In the genomic region with DNA sequence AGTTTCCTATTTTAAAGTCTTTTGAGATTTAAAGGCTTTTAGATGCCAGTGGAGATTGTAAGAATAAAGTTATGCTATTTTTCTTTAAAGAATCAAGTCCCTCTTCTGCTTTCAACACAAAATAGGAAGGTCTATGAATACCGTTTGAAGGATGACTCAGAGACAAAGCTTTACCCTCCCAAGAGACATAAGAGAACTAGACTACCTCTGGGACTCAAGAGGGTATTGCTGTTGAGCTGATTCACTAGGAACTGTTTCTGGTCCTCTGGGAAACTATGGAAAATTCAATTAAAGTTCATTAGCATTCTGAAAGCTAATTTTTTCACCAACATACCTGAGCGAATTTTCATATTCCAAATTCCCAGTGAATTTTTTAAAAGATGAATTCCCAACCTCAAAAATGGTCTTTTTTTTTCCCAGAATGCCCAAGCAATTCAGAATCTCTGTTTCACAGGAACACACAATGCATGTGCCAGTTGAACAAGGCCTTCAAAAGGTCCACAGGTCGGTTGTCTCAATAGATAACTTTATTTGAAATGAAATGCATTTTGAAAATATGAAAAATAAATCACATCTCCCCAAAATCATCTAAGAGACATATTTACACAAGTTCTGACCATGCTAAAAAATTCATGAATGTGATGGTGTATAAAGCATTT, we compare ENCODE assay signal across 12 cellular contexts. TPM values are rescaled to one million over a fixed set of nuclear protein-coding genes. Genes with fewer than 3 reads are reported as not detected.
A peak's percentile ranks its signal among the peaks of the same experiment; 100 is the strongest.
DNase-seq lines count a peak whose midpoint lies in the region; ATAC-seq and TF ChIP-seq lines count a peak whose summit lies in the region.
"Had no signal": no experiment of that assay in that cellular context is flagged by ENCODE, and none has a peak within 500 bp of the region (broad histone marks: within the 10 kb centered on the region; RNA-seq: fewer than 3 reads in every experiment).

No MANE protein-coding gene starts in this region.

- TF ChIP-seq CTCF in AG04450 (IDR thresholded peaks at IDR 0.05; ENCODE audit: low read depth, low read length) (no peak), fibroblast of lung (conservative IDR thresholded peaks at IDR 0.05 in 1 of 2, IDR thresholded peaks at IDR 0.05 in 1 of 2; ENCODE audit: low read depth in 1 of 2, low read length in 2 of 2) (no peak)

- CTCF ChIA-PET in AG04450 (lab: Charles Lee): interaction anchor here (0.5 to 1.7 kb wide), 9 partner anchors 210 to 634 kb away, joined by 3 to 6 read pairs (median 4); a partner anchor contains a TSS

- peaks cover 12% of the 10 kb centered on the region for H3K4me1 ChIP-seq in fibroblast of lung (ENCODE audit: control insufficient read depth, extremely low read depth, insufficient read depth, low read length)

- peak; percentile 41 for ATAC-seq in SK-N-SH treated with all-trans-retinoic acid at 6 μM for 48 hours
- ATAC-seq: activated CD8-positive, alpha-beta T cell treated with anti-CD3 and anti-CD28 coated beads for 36 hours had no signal

- DNase-seq in AG04450 (ENCODE audit: low read depth, low spot score) (peak; percentile 59), HCEC 1CT (peak; percentile 88), fibroblast of lung (ENCODE audit: low read depth in 2 of 2) (peak; percentile 87 to 94), G401 (ENCODE audit: low spot score) (no peak), NCI-H1092 (lab: John Stamatoyannopoulos, UW) (no peak), cerebellum (ENCODE audit: low spot score) (no peak)
- no peak for DNase-seq in stimulated activated CD4-positive, alpha-beta T cell treated with anti-CD3 and anti-CD28 coated beads, Interleukin-4, amount 100 ng/mL, for 1 hour
- DNase-seq: activated CD8-positive, alpha-beta T cell treated with anti-CD3 and anti-CD28 coated beads for 36 hours; DMS153 had no signal

- no peak overlapping the region for H3K9ac ChIP-seq in fibroblast of lung (ENCODE audit: insufficient read depth, low read length)

- peaks cover 8% of the 10 kb centered on the region for H3K36me3 ChIP-seq in fibroblast of lung (ENCODE audit: control insufficient read depth, insufficient read depth, low read length)

- H3K27ac ChIP-seq in AG04450 (ENCODE audit: low read depth, low read length) (no peak overlapping the region), fibroblast of lung (ENCODE audit: insufficient read depth, low read length) (peak overlapping the region; percentile 97)
- H3K27ac ChIP-seq: coronary artery had no signal

- H3K9me3 ChIP-seq in AG04450 (ENCODE audit: control insufficient read depth, insufficient read depth, low read length) (no peaks in the 10 kb centered on the region; the same call in 1 of the 2 replicates), fibroblast of lung (ENCODE audit: control insufficient read depth, insufficient read depth, low read depth, low read length) (no peaks in the 10 kb centered on the region)

- POLR2A ChIA-PET in AG04450 (lab: Yijun Ruan, JAX): interaction anchor here (0.5 to 1.7 kb wide), 5 partner anchors 47 to 367 kb away, joined by 3 to 5 read pairs (median 4); no protein-coding TSS in a partner anchor

- peaks cover 35% of the 10 kb centered on the region for H3K79me2 ChIP-seq in fibroblast of lung (ENCODE audit: control insufficient read depth, insufficient read depth, low read length)

- H3K4me3 ChIP-seq in AG04450 (ENCODE audit: low read depth, low read length) (no peak overlapping the region), fibroblast of lung (replicated peaks in 1 of 4; ENCODE audit: control extremely low read depth in 1 of 4, insufficient read depth in 1 of 4, low read depth in 3 of 4, low read length in 4 of 4) (no peak overlapping the region)
- H3K4me3 ChIP-seq: coronary artery, skin epidermis had no signal

- H4K20me1 ChIP-seq in fibroblast of lung (ENCODE audit: control insufficient read depth, extremely low read depth, insufficient read depth, low read length): no peaks in the 10 kb centered on the region

- no peak overlapping the region for H2AFZ ChIP-seq in fibroblast of lung (ENCODE audit: low read length)

- H3K4me2 ChIP-seq in fibroblast of lung (ENCODE audit: extremely low read depth, insufficient read depth, low read length): no peak overlapping the region

- in situ Hi-C loops in G401 (cut with HindIII; ENCODE audit: low sequenced_read_pairs): no loop called here

- H3K27me3 ChIP-seq in AG04450 (ENCODE audit: control insufficient read depth, insufficient read depth, low read length): no peaks in the 10 kb centered on the region
- no peaks in the 10 kb centered on the region for H3K27me3 ChIP-seq in fibroblast of lung (ENCODE audit: control insufficient read depth, insufficient read depth, low read length)

TF ChIP-seq in SK-N-SH treated with all-trans-retinoic acid at 6 μM for 48 hours, 23 proteins besides CTCF, POLR2A, EP300 and RAD21:
- TF ChIP-seq, protein P1, sequence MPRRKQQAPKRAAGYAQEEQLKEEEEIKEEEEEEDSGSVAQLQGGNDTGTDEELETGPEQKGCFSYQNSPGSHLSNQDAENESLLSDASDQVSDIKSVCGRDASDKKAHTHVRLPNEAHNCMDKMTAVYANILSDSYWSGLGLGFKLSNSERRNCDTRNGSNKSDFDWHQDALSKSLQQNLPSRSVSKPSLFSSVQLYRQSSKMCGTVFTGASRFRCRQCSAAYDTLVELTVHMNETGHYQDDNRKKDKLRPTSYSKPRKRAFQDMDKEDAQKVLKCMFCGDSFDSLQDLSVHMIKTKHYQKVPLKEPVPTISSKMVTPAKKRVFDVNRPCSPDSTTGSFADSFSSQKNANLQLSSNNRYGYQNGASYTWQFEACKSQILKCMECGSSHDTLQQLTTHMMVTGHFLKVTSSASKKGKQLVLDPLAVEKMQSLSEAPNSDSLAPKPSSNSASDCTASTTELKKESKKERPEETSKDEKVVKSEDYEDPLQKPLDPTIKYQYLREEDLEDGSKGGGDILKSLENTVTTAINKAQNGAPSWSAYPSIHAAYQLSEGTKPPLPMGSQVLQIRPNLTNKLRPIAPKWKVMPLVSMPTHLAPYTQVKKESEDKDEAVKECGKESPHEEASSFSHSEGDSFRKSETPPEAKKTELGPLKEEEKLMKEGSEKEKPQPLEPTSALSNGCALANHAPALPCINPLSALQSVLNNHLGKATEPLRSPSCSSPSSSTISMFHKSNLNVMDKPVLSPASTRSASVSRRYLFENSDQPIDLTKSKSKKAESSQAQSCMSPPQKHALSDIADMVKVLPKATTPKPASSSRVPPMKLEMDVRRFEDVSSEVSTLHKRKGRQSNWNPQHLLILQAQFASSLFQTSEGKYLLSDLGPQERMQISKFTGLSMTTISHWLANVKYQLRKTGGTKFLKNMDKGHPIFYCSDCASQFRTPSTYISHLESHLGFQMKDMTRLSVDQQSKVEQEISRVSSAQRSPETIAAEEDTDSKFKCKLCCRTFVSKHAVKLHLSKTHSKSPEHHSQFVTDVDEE (CRISPR knock-in tag; IDR thresholded peaks at IDR 0.05): no peak
- TF ChIP-seq ISL1 (CRISPR knock-in tag; IDR thresholded peaks at IDR 0.05): no peak
- TF ChIP-seq, protein P2, sequence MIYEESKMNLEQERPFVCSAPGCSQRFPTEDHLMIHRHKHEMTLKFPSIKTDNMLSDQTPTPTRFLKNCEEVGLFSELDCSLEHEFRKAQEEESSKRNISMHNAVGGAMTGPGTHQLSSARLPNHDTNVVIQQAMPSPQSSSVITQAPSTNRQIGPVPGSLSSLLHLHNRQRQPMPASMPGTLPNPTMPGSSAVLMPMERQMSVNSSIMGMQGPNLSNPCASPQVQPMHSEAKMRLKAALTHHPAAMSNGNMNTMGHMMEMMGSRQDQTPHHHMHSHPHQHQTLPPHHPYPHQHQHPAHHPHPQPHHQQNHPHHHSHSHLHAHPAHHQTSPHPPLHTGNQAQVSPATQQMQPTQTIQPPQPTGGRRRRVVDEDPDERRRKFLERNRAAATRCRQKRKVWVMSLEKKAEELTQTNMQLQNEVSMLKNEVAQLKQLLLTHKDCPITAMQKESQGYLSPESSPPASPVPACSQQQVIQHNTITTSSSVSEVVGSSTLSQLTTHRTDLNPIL (CRISPR knock-in tag; IDR thresholded peaks at IDR 0.05; ENCODE audit: low read depth): no peak
- TF ChIP-seq RARB (CRISPR knock-in tag; IDR thresholded peaks at IDR 0.05): no peak
- no peak for TF ChIP-seq ZNF8 (CRISPR knock-in tag; IDR thresholded peaks at IDR 0.05)
- no peak for TF ChIP-seq GLIS3 (CRISPR knock-in tag; IDR thresholded peaks at IDR 0.05)
- TF ChIP-seq OSR1 (CRISPR knock-in tag; IDR thresholded peaks at IDR 0.05): no peak
- no peak for TF ChIP-seq ZFP30 (CRISPR knock-in tag; IDR thresholded peaks at IDR 0.05)
- TF ChIP-seq, protein P3, sequence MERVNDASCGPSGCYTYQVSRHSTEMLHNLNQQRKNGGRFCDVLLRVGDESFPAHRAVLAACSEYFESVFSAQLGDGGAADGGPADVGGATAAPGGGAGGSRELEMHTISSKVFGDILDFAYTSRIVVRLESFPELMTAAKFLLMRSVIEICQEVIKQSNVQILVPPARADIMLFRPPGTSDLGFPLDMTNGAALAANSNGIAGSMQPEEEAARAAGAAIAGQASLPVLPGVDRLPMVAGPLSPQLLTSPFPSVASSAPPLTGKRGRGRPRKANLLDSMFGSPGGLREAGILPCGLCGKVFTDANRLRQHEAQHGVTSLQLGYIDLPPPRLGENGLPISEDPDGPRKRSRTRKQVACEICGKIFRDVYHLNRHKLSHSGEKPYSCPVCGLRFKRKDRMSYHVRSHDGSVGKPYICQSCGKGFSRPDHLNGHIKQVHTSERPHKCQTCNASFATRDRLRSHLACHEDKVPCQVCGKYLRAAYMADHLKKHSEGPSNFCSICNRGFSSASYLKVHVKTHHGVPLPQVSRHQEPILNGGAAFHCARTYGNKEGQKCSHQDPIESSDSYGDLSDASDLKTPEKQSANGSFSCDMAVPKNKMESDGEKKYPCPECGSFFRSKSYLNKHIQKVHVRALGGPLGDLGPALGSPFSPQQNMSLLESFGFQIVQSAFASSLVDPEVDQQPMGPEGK (CRISPR knock-in tag; IDR thresholded peaks at IDR 0.05; ENCODE audit: borderline replicate concordance): no peak
- no peak for TF ChIP-seq ARNTL (CRISPR knock-in tag; IDR thresholded peaks at IDR 0.05; ENCODE audit: borderline replicate concordance, low read depth)
- TF ChIP-seq SNAI2 (CRISPR knock-in tag; IDR thresholded peaks at IDR 0.05): no peak

RNA-seq across cellular contexts. Expression of a gene that starts 6.5 kb away (rescaled TPM):
- polyA plus RNA-seq in AG04450 (2011; rRNA removed) (89.0 and 99.5 TPM in 2 replicates), fibroblast of lung (48.1 and 125 TPM in 2 replicates)
- 106 and 118 TPM in 2 replicates for polyA minus RNA-seq in AG04450 (2011; rRNA and poly(A)+ RNA removed)
- total RNA-seq in fibroblast of lung (127 and 252 TPM in 2 replicates), cerebellum (20.3 TPM)
- polyA plus RNA-seq in fibroblast of lung (2012): 50.4 and 127 TPM in 2 replicates
- 22.8 and 76.1 TPM in 2 replicates for polyA minus RNA-seq in fibroblast of lung (ENCODE audit: low replicate concordance)
- total RNA-seq in G401 (2014; rRNA removed; shearing (Covaris generic)): 3.5 and 3.7 TPM in 2 replicates

RNA-seq across cellular contexts. Expression of a gene that starts 59.4 kb away (rescaled TPM):
- polyA plus RNA-seq in AG04450 (2011; rRNA removed) (421 and 593 TPM in 2 replicates), fibroblast of lung (574 and 695 TPM in 2 replicates)
- 110 and 183 TPM in 2 replicates for polyA minus RNA-seq in AG04450 (2011; rRNA and poly(A)+ RNA removed)
- total RNA-seq in fibroblast of lung (275 and 299 TPM in 2 replicates), cerebellum (217 TPM)
- 533 and 666 TPM in 2 replicates for polyA plus RNA-seq in fibroblast of lung (2012)
- 9.2 and 16.5 TPM in 2 replicates for polyA minus RNA-seq in fibroblast of lung (ENCODE audit: low replicate concordance)
- total RNA-seq in G401 (2014; rRNA removed; shearing (Covaris generic)): 691 and 894 TPM in 2 replicates

Comparison
In these comparisons a context has a peak if more than half of its experiments do, and no peak if none do; other contexts are left out.
1. DNase-seq: peak in AG04450 (single experiment), HCEC 1CT (single experiment) and fibroblast of lung (2 of 2); none in G401 (single experiment), NCI-H1092 (single experiment), cerebellum (single experiment) and stimulated activated CD4-positive, alpha-beta T cell treated with anti-CD3 and anti-CD28 coated beads, Interleukin-4, amount 100 ng/mL, for 1 hour (single experiment).